Comparison of ENCODE assay signal across 24 cellular contexts in the genomic region with DNA sequence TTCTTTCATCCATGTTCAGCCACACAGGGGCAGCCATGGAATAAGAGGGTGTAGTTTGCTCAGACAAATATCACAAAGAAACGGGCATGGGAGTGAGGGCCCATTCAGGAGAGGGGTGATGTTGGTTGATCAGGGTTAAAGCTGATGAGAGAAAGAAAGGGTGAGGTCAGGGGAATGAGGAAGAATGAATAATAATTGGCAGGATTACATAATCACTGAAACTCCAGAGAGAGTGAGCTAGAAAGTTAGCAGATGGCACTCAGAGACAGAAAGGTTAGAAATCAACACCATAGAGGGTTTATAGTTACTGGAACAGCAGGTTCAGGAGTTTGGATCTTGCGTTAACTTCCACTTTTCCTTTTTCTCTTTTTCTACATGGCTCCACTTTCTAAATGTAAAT.
"Had no signal": no experiment of that assay in that cellular context is flagged by ENCODE, and none has a peak within 500 bp of the region (broad histone marks: within the 10 kb centered on the region; RNA-seq: fewer than 3 reads in every experiment).

No MANE protein-coding gene starts in this region.

- H3K27ac ChIP-seq: foreskin keratinocyte, right atrium auricular region, skin epidermis, tibial artery, vagina had no signal

- H3K27me3 Mint-ChIP-seq: activated CD8-positive, alpha-beta T cell treated with anti-CD3 and anti-CD28 coated beads for 36 hours; activated naive CD8-positive, alpha-beta T cell treated with anti-CD3 and anti-CD28 coated beads for 36 hours; central memory CD8-positive, alpha-beta T cell; progenitor cell of endocrine pancreas had no signal

- H3K4me3 ChIP-seq: right atrium auricular region, skin epidermis, tibial artery, vagina had no signal

- ATAC-seq: activated CD8-positive, alpha-beta T cell treated with anti-CD3 and anti-CD28 coated beads for 36 hours; activated T-cell treated with anti-CD3 and anti-CD28 coated beads, Interleukin-2, amount 50 U/mL, for 72 hours; foreskin keratinocyte; left ventricle myocardium superior; WTC11 had no signal

- H3K27ac Mint-ChIP-seq: activated CD8-positive, alpha-beta T cell treated with anti-CD3 and anti-CD28 coated beads for 36 hours; activated naive CD8-positive, alpha-beta T cell treated with anti-CD3 and anti-CD28 coated beads for 36 hours; activated T-cell treated with anti-CD3 and anti-CD28 coated beads, Interleukin-2, amount 50 U/mL, for 72 hours; brain; nephron; progenitor cell of endocrine pancreas; WTC11 had no signal

- H3K36me3 Mint-ChIP-seq: activated naive CD8-positive, alpha-beta T cell treated with anti-CD3 and anti-CD28 coated beads for 36 hours; brain; WTC11 had no signal

- H3K4me3 Mint-ChIP-seq: activated CD8-positive, alpha-beta T cell treated with anti-CD3 and anti-CD28 coated beads for 36 hours; activated naive CD8-positive, alpha-beta T cell treated with anti-CD3 and anti-CD28 coated beads for 36 hours; activated T-cell treated with anti-CD3 and anti-CD28 coated beads, Interleukin-2, amount 50 U/mL, for 72 hours; brain; central memory CD8-positive, alpha-beta T cell; nephron; WTC11 had no signal

- H3K4me1 Mint-ChIP-seq: activated naive CD8-positive, alpha-beta T cell treated with anti-CD3 and anti-CD28 coated beads for 36 hours; central memory CD8-positive, alpha-beta T cell; nephron had no signal

- H3K27me3 ChIP-seq: foreskin keratinocyte, right atrium auricular region, tibial artery, vagina had no signal

- DNase-seq: activated CD4-positive, alpha-beta T cell treated with anti-CD3 and anti-CD28 coated beads for 4 hours; activated CD8-positive, alpha-beta memory T cell treated with anti-CD3 and anti-CD28 coated beads, Interleukin-2, amount 50 U/mL, for 48 hours; activated CD8-positive, alpha-beta T cell treated with anti-CD3 and anti-CD28 coated beads for 36 hours; activated naive CD8-positive, alpha-beta T cell treated with anti-CD3 and anti-CD28 coated beads for 36 hours; activated T-cell treated with anti-CD3 and anti-CD28 coated beads, Interleukin-2, amount 50 U/mL, for 72 hours; cortex of kidney; effector CD4-positive, alpha-beta T cell; glutamatergic neuron; hypothalamus; left ventricle myocardium superior; mesenchymal stem cell; occipital lobe; stimulated activated CD4-positive, alpha-beta T cell treated with anti-CD3 and anti-CD28 coated beads, Interleukin-4, amount 100 ng/mL, for 24 hours; stimulated activated naive CD4-positive, alpha-beta T cell; tibial artery had no signal

- H3K9me3 Mint-ChIP-seq: activated naive CD8-positive, alpha-beta T cell treated with anti-CD3 and anti-CD28 coated beads for 36 hours; central memory CD8-positive, alpha-beta T cell; nephron; WTC11 had no signal
